In the genomic region with DNA sequence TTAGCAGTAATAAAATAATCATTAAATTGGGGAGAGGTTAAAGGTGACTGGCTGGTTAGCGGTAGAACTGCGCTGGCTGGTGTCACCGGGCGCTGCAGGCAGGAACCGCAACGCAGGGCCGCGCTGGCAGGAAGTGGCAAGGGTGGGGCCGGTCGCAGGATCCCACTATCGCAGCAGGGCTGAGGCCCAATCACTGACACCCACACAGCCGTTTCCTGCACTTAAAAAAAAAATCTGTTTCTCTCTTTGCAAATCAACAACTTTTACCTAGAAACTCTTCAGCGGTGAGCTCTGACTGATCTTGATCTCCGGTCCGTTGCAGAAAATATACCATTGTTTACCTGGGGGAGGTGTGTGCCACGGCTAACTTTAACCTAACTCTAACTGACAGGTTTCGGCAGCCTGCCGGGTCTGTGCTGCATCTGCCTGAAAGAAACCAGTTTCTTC, we compare ENCODE assay signal across 9 cellular contexts. TPM values are rescaled to one million over a fixed set of nuclear protein-coding genes. Genes with fewer than 3 reads are reported as not detected.
DNase-seq lines count a peak whose midpoint lies in the region; ATAC-seq and TF ChIP-seq lines count a peak whose summit lies in the region.
"Had no signal": no experiment of that assay in that cellular context is flagged by ENCODE, and none has a peak within 500 bp of the region (broad histone marks: within the 10 kb centered on the region; RNA-seq: fewer than 3 reads in every experiment).

No MANE protein-coding gene starts in this region.

- H4K5ac ChIP-seq in mesendoderm (ENCODE audit: low read length) = no peak overlapping the region

- peaks cover 22% of the 10 kb centered on the region for H3K4me1 ChIP-seq in mucosa of descending colon (ENCODE audit: low read depth)
- peaks cover 14 to 32% (median 23%) of the 10 kb centered on the region in 4 donors for H3K4me1 ChIP-seq in transverse colon
- H3K4me1 ChIP-seq in mesendoderm (ENCODE audit: control insufficient read depth, low read depth, low read length) = no peaks in the 10 kb centered on the region

- no peaks in the 10 kb centered on the region for H3K9me3 ChIP-seq in CD4-positive, alpha-beta T cell (ENCODE audit: control insufficient read depth, low read length)
- H3K9me3 ChIP-seq in mucosa of descending colon (no peaks in the 10 kb centered on the region), transverse colon (no peaks in the 10 kb centered on the region)

- peak overlapping the region; percentile 97 for H3K27ac ChIP-seq in CD4-positive, alpha-beta T cell (ENCODE audit: low read depth, low read length)
- peak overlapping the region; percentile 9 to 80 (median 60) for H3K27ac ChIP-seq in transverse colon
- no peak overlapping the region for H3K27ac ChIP-seq in mesendoderm (ENCODE audit: low read depth, low read length)

- H3K18ac ChIP-seq in mesendoderm (ENCODE audit: low read length) = no peak overlapping the region

- no peak overlapping the region for H3K4me3 Mint-ChIP-seq in CD4-positive, alpha-beta T cell
- H3K4me3 Mint-ChIP-seq: brain had no signal

- no peaks in the 10 kb centered on the region for H3K27me3 ChIP-seq in CD4-positive, alpha-beta T cell (ENCODE audit: control insufficient read depth, insufficient read depth, low read length)
- H3K27me3 ChIP-seq in transverse colon (no peaks in the 10 kb centered on the region), mesendoderm (ENCODE audit: insufficient read depth, low read length, poor library complexity) (no peaks in the 10 kb centered on the region)

- H3K9me3 Mint-ChIP-seq in CD4-positive, alpha-beta T cell = no peaks in the 10 kb centered on the region
- H3K9me3 Mint-ChIP-seq: brain had no signal

- no peak overlapping the region for H3K9ac ChIP-seq in mesendoderm (ENCODE audit: low read length)

- no peak for TF ChIP-seq EP300 in transverse colon (IDR thresholded peaks at IDR 0.05; ENCODE audit: low read depth)

- in situ Hi-C loops in transverse colon (cut with MboI; ENCODE audit: low pct_ligation_motif_present in 1 of 4, low pct_unique_long_range_greater_than_20kb in 1 of 4, low sequenced_read_pairs in 3 of 4) = no loop called here

- peak; percentile 83 to 94 (median 90) for DNase-seq in CD4-positive, alpha-beta T cell
- peak; percentile 76 for DNase-seq in MV-4-11 (lab: John Stamatoyannopoulos, UW)
- peak; percentile 80 to 87 for DNase-seq in activated T-cell treated with anti-CD3 and anti-CD28 coated beads, Interleukin-2, amount 50 U/mL, for 48 hours
- DNase-seq in mucosa of descending colon = peak; percentile 86 to 95 (median 87)
- peak; percentile 90 for DNase-seq in transverse colon
- DNase-seq in mesendoderm = no peak
- DNase-seq in NCI-H1436 treated with DMSO at 0.1 percent for 48 hours (lab: John Stamatoyannopoulos, UW) = no peak

- H3K4me3 ChIP-seq in mucosa of descending colon (no peak overlapping the region), transverse colon (no peak overlapping the region), mesendoderm (ENCODE audit: low read length) (no peak overlapping the region)

- no peak overlapping the region for H2AK5ac ChIP-seq in mesendoderm (ENCODE audit: low read length)

- CTCF ChIA-PET in CD4-positive, alpha-beta T cell (lab: Charles Lee) = interaction anchor here (0.5 to 8.0 kb wide), 12 partner anchors 9 to 124 kb away, joined by 3 to 106 read pairs (median 4); partner anchors contain the start of gene KLF2

- H3K36me3 Mint-ChIP-seq in CD4-positive, alpha-beta T cell (ENCODE audit: low read depth) = peaks cover 24% of the 10 kb centered on the region

- TF ChIP-seq POLR2A in transverse colon (IDR thresholded peaks at IDR 0.05) = peak; percentile 35

- no peak overlapping the region for H3K56ac ChIP-seq in mesendoderm (ENCODE audit: low read length)

- H3K23ac ChIP-seq in mesendoderm (ENCODE audit: low read length) = no peak overlapping the region

- TF ChIP-seq CTCF in CD4-positive, alpha-beta T cell (IDR thresholded peaks at IDR 0.05) = no peak
- TF ChIP-seq CTCF in mucosa of descending colon (IDR thresholded peaks at IDR 0.05) = no peak
- TF ChIP-seq CTCF in transverse colon (IDR thresholded peaks at IDR 0.05) = no peak

- POLR2A ChIA-PET in CD4-positive, alpha-beta T cell (lab: Charles Lee) = interaction anchor here (0.6 to 32.3 kb wide), 32 partner anchors 8 to 1936 kb away, joined by 3 to 3819 read pairs (median 5); partner anchors contain the start of genes DNAJB1, FAM32A, HSH2D and JUND

- no peak overlapping the region for H2BK120ac ChIP-seq in mesendoderm (ENCODE audit: low read depth, low read length)

- H3K27me3 Mint-ChIP-seq in CD4-positive, alpha-beta T cell = no peaks in the 10 kb centered on the region
- H3K27me3 Mint-ChIP-seq: brain had no signal

- WGBS in transverse colon (ENCODE audit: low coverage in 1 of 2), 2 donors = 22 to 27% methylated on average over 14 to 18 of the region's 18 CpGs
- WGBS in mesendoderm (ENCODE audit: extremely low coverage, insufficient coverage, low lambda C conversion rate) = no CpG with 5 or more reads among the region's 18 CpGs

- no peak overlapping the region for H2BK5ac ChIP-seq in mesendoderm (ENCODE audit: low read length)

- ATAC-seq in CD4-positive, alpha-beta T cell (ENCODE audit: poor library complexity) = peak; percentile 54
- ATAC-seq in GM21515 (IDR thresholded peaks at IDR 0.05; ENCODE audit: unreplicated experiment) = peak; percentile 55
- ATAC-seq in mucosa of descending colon = peak; percentile 93

- H3K27ac Mint-ChIP-seq in CD4-positive, alpha-beta T cell = no peak overlapping the region
- H3K27ac Mint-ChIP-seq: brain had no signal

- no peak overlapping the region for H4K8ac ChIP-seq in mesendoderm (ENCODE audit: low read depth, low read length)

- H3K4me1 Mint-ChIP-seq in CD4-positive, alpha-beta T cell (ENCODE audit: low read depth) = peaks cover 33% of the 10 kb centered on the region

- H3K36me3 ChIP-seq in mucosa of descending colon (ENCODE audit: low read depth) = no peaks in the 10 kb centered on the region
- no peaks in the 10 kb centered on the region for H3K36me3 ChIP-seq in transverse colon
- peaks cover 2% of the 10 kb centered on the region for H3K36me3 ChIP-seq in mesendoderm (ENCODE audit: control insufficient read depth, insufficient read depth, low read length)

- H3K4ac ChIP-seq in mesendoderm (ENCODE audit: low read depth, low read length) = no peak overlapping the region

- H3K79me2 ChIP-seq in mesendoderm (ENCODE audit: control insufficient read depth, insufficient read depth, low read length) = no peaks in the 10 kb centered on the region

- no peaks in the 10 kb centered on the region for H3K79me1 ChIP-seq in mesendoderm (ENCODE audit: low read length)

- intact Hi-C loops in CD4-positive, alpha-beta T cell (cut with DNase I, micrococcal nuclease) = loop anchor here (1.0 to 5.0 kb wide), 3 partner anchors 45 to 535 kb away; no protein-coding TSS in a partner anchor
- intact Hi-C loops in mucosa of descending colon (cut with DNase I, micrococcal nuclease) (no loop called here), transverse colon (cut with DNase I; ENCODE audit: low total_unique reads) (no loop called here)

- H3K4me2 ChIP-seq in mesendoderm (ENCODE audit: low read length) = no peak overlapping the region

- H2BK15ac ChIP-seq in mesendoderm (replicated peaks; ENCODE audit: low read depth) = no peak overlapping the region

RNA-seq across cellular contexts. Expression of gene KLF2, which starts 46.9 kb away (rescaled TPM):
- total RNA-seq in CD4-positive, alpha-beta T cell = 1,000 to 10,000 TPM; 1,201 to 1,291 TPM
- total RNA-seq in mucosa of descending colon = 10 to 100 TPM in 2 of 3 donors, 1 to 10 TPM in 1; 8.1 to 29.5 (median 23.4) TPM
- 10 to 100 TPM; 19.9 to 74.4 (median 48.9) TPM for total RNA-seq in transverse colon
- polyA plus RNA-seq in mesendoderm (2013, experiment 1 of 2) = 0.87 TPM
- polyA plus RNA-seq in mesendoderm (2013, experiment 2 of 2) = 0.88 TPM

Comparison
In these comparisons a context has a peak if more than half of its experiments do, and no peak if none do; other contexts are left out.
1. DNase-seq: peak in CD4-positive, alpha-beta T cell (10 of 10), MV-4-11 (single experiment), activated T-cell treated with anti-CD3 and anti-CD28 coated beads, Interleukin-2, amount 50 U/mL, for 48 hours (2 of 2), mucosa of descending colon (3 of 3) and transverse colon (single experiment); none in mesendoderm (single experiment) and NCI-H1436 treated with DMSO at 0.1 percent for 48 hours (single experiment).
2. RNA of gene KLF2, which starts 46.9 kb away (total RNA-seq): 1,201 to 1,291 TPM in CD4-positive, alpha-beta T cell; 19.9 to 74.4 TPM in transverse colon and 8.1 to 29.5 TPM in mucosa of descending colon; every median in the first group is over 10 times any median in the second.
3. intact Hi-C loops: an anchor here in CD4-positive, alpha-beta T cell (1.0 to 5.0 kb wide); none called in mucosa of descending colon and transverse colon.
4. Peak in every context shown above with its lines, with median percentiles within 50 percentile points of each other: ATAC-seq.